12 cellular contexts compared by ENCODE assay signal in the genomic region with DNA sequence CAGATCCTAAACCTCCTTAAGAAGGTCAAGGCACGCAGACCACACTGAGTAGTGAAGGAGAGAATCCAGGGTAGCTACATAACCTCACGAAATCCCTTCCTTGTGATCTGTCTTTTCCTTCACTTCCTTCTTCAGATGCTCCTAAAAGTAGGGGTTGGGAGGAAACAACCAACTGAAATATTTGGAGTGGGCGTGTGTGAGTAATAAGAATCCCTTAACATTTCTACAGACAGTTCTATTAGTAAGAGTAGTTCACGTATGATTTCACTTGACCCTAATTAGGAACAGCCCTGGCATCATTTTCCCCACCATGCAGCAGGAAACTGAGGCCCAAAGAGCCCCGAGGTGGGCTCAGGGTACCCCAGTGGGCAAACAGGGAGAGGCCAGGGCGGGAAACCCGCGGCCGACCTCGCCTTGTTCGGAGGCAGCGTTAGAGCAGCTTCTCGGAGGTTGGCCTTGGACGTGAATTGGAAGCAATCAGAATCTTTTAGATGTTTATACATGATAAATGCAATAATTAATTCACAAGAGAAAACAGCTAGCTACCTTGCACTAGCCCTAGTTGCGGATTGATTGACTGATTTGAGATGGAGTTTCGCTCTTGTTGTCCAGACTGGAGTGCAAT. TPM values are rescaled to one million over a fixed set of nuclear protein-coding genes. Genes with fewer than 3 reads are reported as not detected.
DNase-seq lines count a peak whose midpoint lies in the region; ATAC-seq, FAIRE-seq and TF ChIP-seq lines count a peak whose summit lies in the region.
"Had no signal": no experiment of that assay in that cellular context is flagged by ENCODE, and none has a peak within 500 bp of the region (broad histone marks: within the 10 kb centered on the region; RNA-seq: fewer than 3 reads in every experiment).

No MANE protein-coding gene starts in this region.

- H3K4me1 Mint-ChIP-seq in CD4-positive, alpha-beta T cell (ENCODE audit: low read depth) = peaks cover 55% of the 10 kb centered on the region
- H3K4me1 Mint-ChIP-seq in astrocyte (ENCODE audit: low read depth, unreplicated experiment) (peaks cover 10% of the 10 kb centered on the region), nephron (peaks cover 14% of the 10 kb centered on the region)

- ATAC-seq in CD4-positive, alpha-beta T cell (ENCODE audit: poor library complexity) = no peak

- H3K9ac ChIP-seq in astrocyte (ENCODE audit: low read length) = no peak overlapping the region

- POLR2A ChIA-PET in CD4-positive, alpha-beta T cell (lab: Charles Lee) = interaction anchor here (0.5 to 1.4 kb wide), 3 partner anchors 11 to 41 kb away, joined by 3 read pairs; a partner anchor contains a TSS

- H3K27ac ChIP-seq in CD4-positive, alpha-beta T cell (ENCODE audit: low read depth, low read length) = no peak overlapping the region
- H3K27ac ChIP-seq in astrocyte (ENCODE audit: low read depth, low read length) (no peak overlapping the region), coronary artery (peak overlapping the region in 1 of 2 donors; percentile 93)

- H3K4me3 ChIP-seq in astrocyte (ENCODE audit: insufficient read depth, low read depth, low read length) (no peak overlapping the region), coronary artery (no peak overlapping the region)

- no peaks in the 10 kb centered on the region for H3K9me3 Mint-ChIP-seq in CD4-positive, alpha-beta T cell
- H3K9me3 Mint-ChIP-seq in astrocyte (ENCODE audit: unreplicated experiment) (no peaks in the 10 kb centered on the region), nephron (no peaks in the 10 kb centered on the region)

- peaks cover 11% of the 10 kb centered on the region for H3K36me3 ChIP-seq in astrocyte (ENCODE audit: insufficient read depth, low read length)
- H3K36me3 ChIP-seq: neutrophil had no signal

- H3K4me3 Mint-ChIP-seq in CD4-positive, alpha-beta T cell = peak overlapping the region; percentile 84
- peak overlapping the region; percentile 64 for H3K4me3 Mint-ChIP-seq in astrocyte (ENCODE audit: unreplicated experiment)
- peak overlapping the region; percentile 68 to 81 (median 72) for H3K4me3 Mint-ChIP-seq in nephron

- CTCF ChIA-PET in CD4-positive, alpha-beta T cell (lab: Charles Lee) = no interaction called here

- FAIRE-seq in HTR-8/SVneo (lab: Jason Lieb, UNC) (peak; percentile 49), astrocyte (lab: Jason Lieb, UNC) (no peak)

- no peak overlapping the region for H3K4me2 ChIP-seq in astrocyte (ENCODE audit: low read length)

- no peak for TF ChIP-seq CTCF in CD4-positive, alpha-beta T cell (IDR thresholded peaks at IDR 0.05)
- TF ChIP-seq CTCF in astrocyte (IDR thresholded peaks at IDR 0.05; ENCODE audit: insufficient read depth, low read depth, low read length) (no peak), nephron (IDR thresholded peaks at IDR 0.05; ENCODE audit: unreplicated experiment in 3 of 3) (no peak), coronary artery (IDR thresholded peaks at IDR 0.05) (no peak)

- intact Hi-C loops in CD4-positive, alpha-beta T cell (cut with DNase I, micrococcal nuclease) = loop anchor here in 1 of 2 experiments (5.0 kb wide), 3 partner anchors 357 to 1302 kb away; a partner anchor contains a TSS

- peaks cover 8% of the 10 kb centered on the region for H3K4me1 ChIP-seq in astrocyte (ENCODE audit: insufficient read depth, low read length)

- peaks cover 31% of the 10 kb centered on the region for H4K20me1 ChIP-seq in astrocyte (ENCODE audit: insufficient read depth, low read length)

- no peak for DNase-seq in CD4-positive, alpha-beta T cell
- no peak for DNase-seq in HTR-8/SVneo (ENCODE audit: insufficient read length, low spot score)
- peak; percentile 1 for DNase-seq in astrocyte (ENCODE audit: low read depth)
- DNase-seq in coronary artery (ENCODE audit: low spot score) = no peak
- no peak for DNase-seq in stimulated activated CD4-positive, alpha-beta T cell treated with anti-CD3 and anti-CD28 coated beads, Interleukin-2, amount 100 ng/mL, for 48 hours
- DNase-seq in NCI-H526 treated with DMSO at 0.1 percent for 48 hours (lab: John Stamatoyannopoulos, UW) = no peak
- no peak for DNase-seq in effector CD4-positive, alpha-beta T cell

- H2AFZ ChIP-seq in astrocyte (ENCODE audit: low read depth, low read length) = peak overlapping the region; percentile 13

- peaks cover 41% of the 10 kb centered on the region for H3K36me3 Mint-ChIP-seq in CD4-positive, alpha-beta T cell (ENCODE audit: low read depth)
- no peaks in the 10 kb centered on the region for H3K36me3 Mint-ChIP-seq in astrocyte (ENCODE audit: low read depth, unreplicated experiment)
- H3K36me3 Mint-ChIP-seq in nephron (ENCODE audit: low read depth) = peaks cover 17% of the 10 kb centered on the region

- H3K27ac Mint-ChIP-seq in CD4-positive, alpha-beta T cell = peak overlapping the region; percentile 89
- no peak overlapping the region for H3K27ac Mint-ChIP-seq in astrocyte (ENCODE audit: unreplicated experiment)
- peak overlapping the region in 2 of 3 experiments; percentile 14 to 81 for H3K27ac Mint-ChIP-seq in nephron

- no peaks in the 10 kb centered on the region for H3K9me3 ChIP-seq in CD4-positive, alpha-beta T cell (ENCODE audit: control insufficient read depth, low read length)
- H3K9me3 ChIP-seq in astrocyte (ENCODE audit: insufficient read depth, low read depth, low read length) = no peaks in the 10 kb centered on the region
- H3K9me3 ChIP-seq: neutrophil had no signal

- no peaks in the 10 kb centered on the region for H3K27me3 ChIP-seq in CD4-positive, alpha-beta T cell (ENCODE audit: control insufficient read depth, insufficient read depth, low read length)
- no peaks in the 10 kb centered on the region for H3K27me3 ChIP-seq in astrocyte (ENCODE audit: insufficient read depth, low read length)

- H3K27me3 Mint-ChIP-seq in CD4-positive, alpha-beta T cell = no peaks in the 10 kb centered on the region
- H3K27me3 Mint-ChIP-seq in astrocyte (ENCODE audit: low read depth, unreplicated experiment) (no peaks in the 10 kb centered on the region), nephron (ENCODE audit: low read depth) (no peaks in the 10 kb centered on the region)

- peaks cover 39% of the 10 kb centered on the region for H3K79me2 ChIP-seq in astrocyte (ENCODE audit: insufficient read depth, low read length)

RNA-seq across cellular contexts. Expression of a gene that starts 0.9 kb away (rescaled TPM):
- total RNA-seq in CD4-positive, alpha-beta T cell = 10 to 100 TPM; 58.8 to 60.7 TPM
- 29.2 and 31.1 TPM in 2 replicates for total RNA-seq in astrocyte

RNA-seq across cellular contexts. Expression of a gene that starts 20.6 kb away (rescaled TPM):
- not detected for total RNA-seq in CD4-positive, alpha-beta T cell
- total RNA-seq in astrocyte = not detected in 2 replicates
- total RNA-seq: dermis blood vessel endothelial cell, H4, urinary bladder had no signal

RNA-seq across cellular contexts. Expression of a gene that starts 41.0 kb away (rescaled TPM):
- 100 to 1,000 TPM; 604 to 645 TPM for total RNA-seq in CD4-positive, alpha-beta T cell
- total RNA-seq in astrocyte = 33.8 and 43.5 TPM in 2 replicates

Comparison
In these comparisons a context has a peak if more than half of its experiments do, and no peak if none do; other contexts are left out.
1. RNA of a gene that starts 41.0 kb away (total RNA-seq): 604 to 645 TPM in CD4-positive, alpha-beta T cell; 33.8 to 43.5 TPM in astrocyte; every median in the first group is over 10 times any median in the second.
2. Peak in every context shown above with its lines, with median percentiles within 50 percentile points of each other: H3K4me3 Mint-ChIP-seq.